In genomic region chr1:26145041-26145959, GRCh38 we compare ENCODE assay signal across 8 cellular contexts.
DNase-seq lines count a peak whose midpoint lies in the region; ATAC-seq lines count a peak whose summit lies in the region.

No MANE protein-coding gene starts in this region.

- DNase-seq in Ammon's horn (ENCODE audit: low spot score) = peak; percentile 91
- DNase-seq in HCEC 1CT = peak; percentile 72
- DNase-seq in NCI-H345 (lab: John Stamatoyannopoulos, UW) = peak; percentile 90
- peak; percentile 28 to 56 (median 40) for DNase-seq in activated CD4-positive, CD25-positive, alpha-beta regulatory T cell (lab: John Stamatoyannopoulos, UW)
- peak in 54 of 61 donors; percentile 15 to 87 (median 58) for DNase-seq in caudate nucleus (lab: John Stamatoyannopoulos, UW)
- DNase-seq in kidney glomerular epithelial cell (lab: John Stamatoyannopoulos, UW) = peak; percentile 70
- DNase-seq in stimulated activated CD4-positive, alpha-beta T cell treated with anti-CD3 and anti-CD28 coated beads, Interleukin-1b, Interleukin-23, amount 100 ng/mL, for 48 hours = peak; percentile 62

- no peak overlapping the region for H3K27ac ChIP-seq in caudate nucleus (ENCODE audit: low read depth, low read length)

- no peak for ATAC-seq in GM19467 (IDR thresholded peaks at IDR 0.05; ENCODE audit: unreplicated experiment)

Comparison
In these comparisons a context has a peak if more than half of its experiments do, and no peak if none do; other contexts are left out.
1. DNase-seq: peak in every context shown above with its lines; median percentile 91 in Ammon's horn; 90 in NCI-H345; 72 in HCEC 1CT; 70 in kidney glomerular epithelial cell; 62 in stimulated activated CD4-positive, alpha-beta T cell treated with anti-CD3 and anti-CD28 coated beads, Interleukin-1b, Interleukin-23, amount 100 ng/mL, for 48 hours; 58 in caudate nucleus; 40 in activated CD4-positive, CD25-positive, alpha-beta regulatory T cell.